In the genomic region with DNA sequence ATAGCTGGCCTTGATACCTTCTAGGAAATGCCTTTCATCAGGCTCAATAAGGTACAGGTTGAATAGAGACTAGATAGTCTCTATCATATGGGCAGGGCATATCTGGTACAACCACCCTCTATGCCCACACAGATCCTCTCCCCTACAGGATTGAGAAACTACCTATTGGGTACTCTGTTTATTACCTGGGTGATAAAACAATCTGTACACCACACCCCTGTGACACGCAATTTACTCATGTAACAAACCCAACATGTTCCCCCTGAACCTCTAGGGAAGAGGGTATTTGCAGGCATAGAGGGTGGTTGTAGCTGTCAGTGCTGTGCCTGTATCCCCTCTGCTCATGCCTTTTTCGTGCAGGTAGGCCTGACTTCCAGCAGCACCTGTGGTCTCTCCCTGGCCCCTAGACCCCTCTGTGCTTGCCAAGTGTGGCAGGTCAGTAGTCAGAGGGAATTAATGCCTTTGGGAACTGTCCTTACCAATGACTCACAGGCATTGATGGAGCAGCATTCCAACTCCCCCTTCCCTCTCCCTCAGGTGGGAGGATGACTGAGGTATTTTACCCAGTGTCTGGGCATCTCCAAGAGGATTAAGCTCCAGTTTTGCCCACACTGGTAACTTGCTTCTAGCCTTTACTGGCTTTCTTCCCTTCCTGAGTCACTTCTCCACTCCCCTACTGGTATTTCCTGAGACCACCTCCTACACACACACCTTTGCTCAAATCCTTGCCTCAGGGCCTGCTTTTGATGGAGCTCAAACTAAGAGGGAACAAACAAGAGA, we compare ENCODE assay signal across 20 cellular contexts. TPM values are rescaled to one million over a fixed set of nuclear protein-coding genes. Genes with fewer than 3 reads are reported as not detected.
"Had no signal": no experiment of that assay in that cellular context is flagged by ENCODE, and none has a peak within 500 bp of the region (broad histone marks: within the 10 kb centered on the region; RNA-seq: fewer than 3 reads in every experiment).

No MANE protein-coding gene starts in this region.

- H3K36me3 ChIP-seq: heart right ventricle, pancreas, right lobe of liver, thyroid gland, upper lobe of right lung had no signal

- H3K4me1 ChIP-seq: pancreas, right lobe of liver, thyroid gland, upper lobe of right lung had no signal

- H3K27ac ChIP-seq: heart right ventricle, pancreas, right lobe of liver, skin epidermis, thyroid gland, upper lobe of right lung, VCaP had no signal

- H3K27me3 ChIP-seq: pancreas, right lobe of liver, thyroid gland, upper lobe of right lung had no signal

- H3K4me3 ChIP-seq: heart right ventricle, pancreas, right lobe of liver, skin epidermis, thyroid gland, upper lobe of right lung had no signal

- ATAC-seq: activated CD4-positive, CD25-positive, alpha-beta regulatory T cell treated with anti-CD3 and anti-CD28 coated beads, Interleukin-2, amount 50 U/mL, for 24 hours; activated naive CD4-positive, alpha-beta T cell treated with anti-CD3 and anti-CD28 coated beads, Interleukin-2, amount 50 U/mL, for 72 hours; effector memory CD8-positive, alpha-beta T cell; pancreas; right lobe of liver; upper lobe of right lung had no signal

- DNase-seq: activated CD4-positive, alpha-beta memory T cell treated with anti-CD3 and anti-CD28 coated beads, Interleukin-2, amount 10 ng/mL, durations not matched to agents 7 days and 5 days; activated CD4-positive, alpha-beta T cell treated with anti-CD3 and anti-CD28 coated beads, Interleukin-2, amount 10 ng/mL, durations not matched to agents 24 days and 14 days; aorta; central memory CD4-positive, alpha-beta T cell; effector memory CD8-positive, alpha-beta T cell; heart right ventricle; left ventricle myocardium superior; nephron progenitor cell; pancreas; right lobe of liver; stimulated activated CD4-positive, alpha-beta T cell treated with anti-CD3 and anti-CD28 coated beads, Interleukin-1b, Interleukin-23, amount 100 ng/mL, for 48 hours; substantia nigra; SW 1271; thyroid gland; upper lobe of right lung had no signal

- H3K9me3 ChIP-seq: heart right ventricle, pancreas, right lobe of liver, thyroid gland, upper lobe of right lung had no signal

RNA-seq across cellular contexts. Expression of a gene that starts 18.3 kb away (rescaled TPM):
- total RNA-seq: activated CD4-positive, alpha-beta memory T cell treated with anti-CD3 and anti-CD28 coated beads, Interleukin-2, amount 10 ng/mL, durations not matched to agents 7 days and 5 days; activated CD4-positive, alpha-beta T cell treated with anti-CD3 and anti-CD28 coated beads, Interleukin-2, amount 10 ng/mL, durations not matched to agents 24 days and 14 days; activated naive CD4-positive, alpha-beta T cell treated with anti-CD3 and anti-CD28 coated beads, Interleukin-2, amount 50 U/mL, for 72 hours; T-helper 2 cell treated with Interferon-gamma antibody and Interleukin-4, amounts not matched to agents 100 ng/mL and 5 ng/mL, for 36 hours had no signal
